Comparison of ENCODE assay signal across 27 cellular contexts in the genomic region with DNA sequence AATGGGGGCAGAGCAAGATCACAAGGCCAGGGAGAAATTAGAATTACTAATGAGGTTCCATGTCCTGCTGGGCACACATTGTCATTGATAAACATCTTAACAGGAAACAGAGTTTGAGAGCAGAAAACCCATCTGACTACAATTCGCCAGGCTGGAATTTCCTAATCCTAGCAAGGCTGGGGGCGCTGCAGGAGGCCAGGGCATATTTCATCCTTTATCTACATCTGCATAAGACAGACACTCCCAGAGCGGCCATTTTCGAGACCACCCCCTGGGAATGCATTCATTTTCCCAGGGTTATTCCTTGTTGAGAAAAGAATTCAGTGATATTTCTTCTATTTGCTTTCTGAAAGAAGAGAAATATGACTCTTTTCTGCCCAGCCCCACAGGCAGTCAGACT.
DNase-seq lines count a peak whose midpoint lies in the region; ATAC-seq, FAIRE-seq and TF ChIP-seq lines count a peak whose summit lies in the region.
"Had no signal": no experiment of that assay in that cellular context is flagged by ENCODE, and none has a peak within 500 bp of the region (broad histone marks: within the 10 kb centered on the region; RNA-seq: fewer than 3 reads in every experiment).

No MANE protein-coding gene starts in this region.

- H3K9ac ChIP-seq in GM12878 (ENCODE audit: control insufficient read depth, insufficient read depth, low read length) (no peak overlapping the region), neural progenitor cell (no peak overlapping the region), Karpas-422 (ENCODE audit: low read length) (no peak overlapping the region)

- no peak overlapping the region for H3K4me2 ChIP-seq in GM12878 (ENCODE audit: control insufficient read depth, insufficient read depth)
- no peak overlapping the region for H3K4me2 ChIP-seq in neural progenitor cell
- H3K4me2 ChIP-seq in Karpas-422 (ENCODE audit: low read depth, low read length, poor library complexity, severe bottlenecking): no peak overlapping the region

- SMC1A ChIA-PET in GM12878 (lab: Charles Lee; ENCODE audit: uncharacterized antibody, unreplicated experiment): interaction anchor here (2.2 kb wide), 1 partner anchor 8 kb away, joined by 6 read pairs; no protein-coding TSS in a partner anchor

- TF ChIP-seq EP300 in GM12878 (IDR thresholded peaks at IDR 0.05; ENCODE audit: borderline replicate concordance in 1 of 2, control insufficient read depth in 1 of 2, low read depth in 2 of 2, low read length in 2 of 2): no peak

- H3K79me2 ChIP-seq in GM12878 (ENCODE audit: control insufficient read depth, insufficient read depth, low read length) (no peaks in the 10 kb centered on the region), neural progenitor cell (ENCODE audit: low read depth) (no peaks in the 10 kb centered on the region), Karpas-422 (ENCODE audit: low read length) (no peaks in the 10 kb centered on the region)

- WGBS in GM12878 (ENCODE audit: insufficient coverage, insufficient replicate concordance, low lambda C conversion rate, missing lambda C conversion rate): 0% methylated on average over 4 of the region's 4 CpGs

- H3K9me2 ChIP-seq in Karpas-422 (replicated peaks; ENCODE audit: insufficient read depth, low read length): no peaks in the 10 kb centered on the region

- TF ChIP-seq POLR2A in GM12878 (IDR thresholded peaks at IDR 0.05; ENCODE audit: low read depth, low read length): no peak

- TF ChIP-seq RAD21 in GM12878 (IDR thresholded peaks at IDR 0.05; ENCODE audit: insufficient read depth, low read depth, low read length): no peak

- H3K4me3 ChIP-seq in HEK293 (ENCODE audit: low read depth, low read length): no peak overlapping the region
- H3K4me3 ChIP-seq in GM12878: no peak overlapping the region
- H3K4me3 ChIP-seq in neural progenitor cell: no peak overlapping the region
- no peak overlapping the region for H3K4me3 ChIP-seq in Karpas-422 (ENCODE audit: low read length)

- H3K27me3 Mint-ChIP-seq in neural progenitor cell (ENCODE audit: insufficient read depth, low read depth): peaks cover 4% of the 10 kb centered on the region

- in situ Hi-C loops in GM12878 (cut with MboI) (no loop called here), KBM-7 (cut with MboI; ENCODE audit: low pct_unique_long_range_greater_than_20kb, low sequenced_read_pairs) (no loop called here)

- H4K20me1 ChIP-seq in GM12878 (ENCODE audit: control insufficient read depth, insufficient read depth) (no peaks in the 10 kb centered on the region), neural progenitor cell (ENCODE audit: low read depth) (no peaks in the 10 kb centered on the region), Karpas-422 (ENCODE audit: insufficient read depth, low read depth, low read length) (no peaks in the 10 kb centered on the region)

- H3K36me3 ChIP-seq in HEK293 (ENCODE audit: control insufficient read depth in 2 of 2, insufficient read depth in 1 of 2, low read length in 2 of 2) (no peaks in the 10 kb centered on the region), GM12878 (ENCODE audit: control insufficient read depth in 2 of 2, insufficient read depth in 2 of 2, low read length in 1 of 2) (no peaks in the 10 kb centered on the region), neural progenitor cell (no peaks in the 10 kb centered on the region), Karpas-422 (ENCODE audit: insufficient read depth, low read length) (no peaks in the 10 kb centered on the region)
- H3K36me3 ChIP-seq: BE2C had no signal

- H3F3A ChIP-seq in neural progenitor cell (ENCODE audit: low read depth): no peaks in the 10 kb centered on the region

- H3K4me3 Mint-ChIP-seq in neural progenitor cell: peak overlapping the region; percentile 44
- H3K4me3 Mint-ChIP-seq: CD14-positive monocyte; CD8-positive, alpha-beta memory T cell had no signal

- H3K9me3 Mint-ChIP-seq in neural progenitor cell: peaks cover 25% of the 10 kb centered on the region

- no peak for TF ChIP-seq CTCF in HEK293 (tag by site-specific recombination; IDR thresholded peaks at IDR 0.05)
- no peak for TF ChIP-seq CTCF in GM12878 (IDR thresholded peaks at IDR 0.05 in 2 of 3, conservative IDR thresholded peaks at IDR 0.05 in 1 of 3; ENCODE audit: control insufficient read depth in 2 of 3, extremely low read depth in 1 of 3, insufficient read depth in 1 of 3, low read depth in 3 of 3, low read length in 3 of 3)
- no peak for TF ChIP-seq CTCF in neural progenitor cell (IDR thresholded peaks at IDR 0.05)

- no peaks in the 10 kb centered on the region for H3K9me3 ChIP-seq in HEK293 (ENCODE audit: control insufficient read depth, insufficient read depth, low read depth, low read length)
- no peaks in the 10 kb centered on the region; the same call in 2 of the 3 replicates for H3K9me3 ChIP-seq in GM12878 (replicated peaks; ENCODE audit: control insufficient read depth, insufficient read depth, low read length)
- H3K9me3 ChIP-seq in neural progenitor cell (ENCODE audit: low read depth): no peaks in the 10 kb centered on the region
- H3K9me3 ChIP-seq in Karpas-422 (ENCODE audit: low read length): no peaks in the 10 kb centered on the region
- H3K9me3 ChIP-seq: BE2C had no signal

- no peaks in the 10 kb centered on the region for H3K27me3 ChIP-seq in GM12878 (replicated peaks in 1 of 2; ENCODE audit: control insufficient read depth in 2 of 2, insufficient read depth in 2 of 2, low read length in 1 of 2)
- H3K27me3 ChIP-seq in neural progenitor cell: no peaks in the 10 kb centered on the region
- peaks cover 3% of the 10 kb centered on the region; the same call in 1 of the 2 replicates for H3K27me3 ChIP-seq in Karpas-422 (ENCODE audit: low read length)
- H3K27me3 ChIP-seq: BE2C had no signal

- H3K4me1 Mint-ChIP-seq in neural progenitor cell: no peaks in the 10 kb centered on the region
- H3K4me1 Mint-ChIP-seq: CD14-positive monocyte; CD8-positive, alpha-beta memory T cell had no signal

- H3K36me3 Mint-ChIP-seq in neural progenitor cell: peaks cover 2% of the 10 kb centered on the region
- H3K36me3 Mint-ChIP-seq: CD14-positive monocyte; CD8-positive, alpha-beta memory T cell had no signal

- intact Hi-C loops in GM12878 (cut with micrococcal nuclease; ENCODE audit: unreplicated experiment): no loop called here

- CTCF ChIA-PET in HEK293 (lab: Yijun Ruan, JAX) (no interaction called here), GM12878 (lab: Yijun Ruan, JAX) (no interaction called here)

- FAIRE-seq in GM12878 (lab: Jason Lieb, UNC): no peak
- FAIRE-seq: GM12891, GM19239 had no signal

- H3K27ac ChIP-seq in HEK293 (ENCODE audit: extremely low read depth, low read depth, low read length) (no peak overlapping the region), GM12878 (ENCODE audit: control insufficient read depth, insufficient read depth) (no peak overlapping the region), neural progenitor cell (no peak overlapping the region), Karpas-422 (ENCODE audit: low read length) (no peak overlapping the region)
- H3K27ac ChIP-seq: 22Rv1 had no signal

- ATAC-seq in GM12878 (no peak), HG03520 (IDR thresholded peaks at IDR 0.05; ENCODE audit: unreplicated experiment) (no peak)

- H3K27ac Mint-ChIP-seq in neural progenitor cell: no peak overlapping the region
- H3K27ac Mint-ChIP-seq: CD14-positive monocyte; CD8-positive, alpha-beta memory T cell had no signal

- no peaks in the 10 kb centered on the region for H3K4me1 ChIP-seq in HEK293 (ENCODE audit: control insufficient read depth, insufficient read depth, low read length)
- no peaks in the 10 kb centered on the region for H3K4me1 ChIP-seq in GM12878 (ENCODE audit: control insufficient read depth, insufficient read depth, low read length)
- H3K4me1 ChIP-seq in neural progenitor cell: no peaks in the 10 kb centered on the region
- no peaks in the 10 kb centered on the region for H3K4me1 ChIP-seq in Karpas-422 (ENCODE audit: low read length)
- H3K4me1 ChIP-seq: BE2C had no signal

- BruUV-seq in GM12878 (replicated peaks; lab: Mats Ljungman, UMichigan): no TSS peak

- POLR2A ChIA-PET in HEK293 (lab: Yijun Ruan, JAX) (no interaction called here), GM12878 (lab: Charles Lee) (no interaction called here)

- RAD21 ChIA-PET in GM12878 (lab: Charles Lee; ENCODE audit: unreplicated experiment): no interaction called here

- DNase-seq in DMS 273 (lab: John Stamatoyannopoulos, UW; ENCODE audit: unreplicated experiment) (peak; percentile 19), DMS 273 treated with DMSO at 0.1 percent for 48 hours (lab: John Stamatoyannopoulos, UW) (no peak), GM12878 (ENCODE audit: low read depth, low spot score) (no peak), neural progenitor cell (ENCODE audit: low spot score) (no peak), KBM-7 (no peak), Karpas-422 (no peak)
- DNase-seq: ACHN; BE2C; CD8-positive, alpha-beta memory T cell; DMS153; GDM1; H7; KG1; NCI-H1092; NCI-H1417 treated with DMSO at 0.1 percent for 48 hours; NCI-H1694 treated with DMSO at 0.1 percent for 48 hours; NCI-H2081; NCI-H2227 treated with DMSO at 0.1 percent for 48 hours; NCI-H526 treated with DMSO at 0.1 percent for 48 hours; RPMI8226; SHP77 had no signal

- H2AFZ ChIP-seq in GM12878 (ENCODE audit: control insufficient read depth, low read depth, low read length) (no peak overlapping the region), neural progenitor cell (replicated peaks) (no peak overlapping the region), Karpas-422 (ENCODE audit: low read length) (no peak overlapping the region)

TF ChIP-seq in HEK293, 187 proteins besides CTCF, POLR2A, EP300 and RAD21:
- peak; percentile 96 for TF ChIP-seq SETDB1 (IDR thresholded peaks at IDR 0.05; ENCODE audit: insufficient read length, low read length)
- no peak for TF ChIP-seq WT1 (tag by site-specific recombination; IDR thresholded peaks at IDR 0.05)

TF ChIP-seq in GM12878, 131 proteins besides CTCF, POLR2A, EP300 and RAD21:
- TF ChIP-seq RELA (IDR thresholded peaks at IDR 0.05; ENCODE audit: borderline replicate concordance, partially characterized antibody) (no peak), CBX5 (IDR thresholded peaks at IDR 0.05; ENCODE audit: low read depth) (0 out of 2 replicates have a peak, but pooled peaks have one; percentile 41), ZNF24 (IDR thresholded peaks at IDR 0.05) (no peak), TAF1 (IDR thresholded peaks at IDR 0.05; ENCODE audit: borderline replicate concordance, low read depth, low read length) (no peak)
